12 cellular contexts compared by ENCODE assay signal in genomic region chr5:16735092-16735970, GRCh38.
DNase-seq lines count a peak whose midpoint lies in the region; ATAC-seq and TF ChIP-seq lines count a peak whose summit lies in the region.
"Had no signal": no experiment of that assay in that cellular context is flagged by ENCODE, and none has a peak within 500 bp of the region (broad histone marks: within the 10 kb centered on the region; RNA-seq: fewer than 3 reads in every experiment).

No MANE protein-coding gene starts in this region.

- H3K9ac ChIP-seq in trophoblast cell (ENCODE audit: low read length): no peak overlapping the region
- H3K9ac ChIP-seq: SK-N-SH had no signal

- H3K23ac ChIP-seq in trophoblast cell (ENCODE audit: low read length): no peak overlapping the region

- H3K36me3 Mint-ChIP-seq in WTC11: peaks cover 34% of the 10 kb centered on the region

- H3K36me3 ChIP-seq in HEK293 (ENCODE audit: control insufficient read depth in 2 of 2, insufficient read depth in 1 of 2, low read length in 2 of 2) (no peaks in the 10 kb centered on the region; a peak in 1 of 3 replicates), iPS DF 6.9 (ENCODE audit: control insufficient read depth, insufficient read depth, low read length) (peaks cover 5% of the 10 kb centered on the region; the same call in 1 of the 2 replicates), trophoblast cell (ENCODE audit: control insufficient read depth in 1 of 2, insufficient read depth in 2 of 2, low read length in 2 of 2) (peaks cover 6 to 16% of the 10 kb centered on the region in 2 experiments)

- H3K79me1 ChIP-seq in trophoblast cell (ENCODE audit: low read length): peaks cover 19% of the 10 kb centered on the region

- no CpG with 5 or more reads among the region's 12 CpGs for WGBS in iPS DF 6.9 (ENCODE audit: insufficient coverage, insufficient read length)
- WGBS in trophoblast cell (ENCODE audit: extremely low coverage, insufficient coverage, insufficient read length): no CpG with 5 or more reads among the region's 12 CpGs

- peak overlapping the region; percentile 62 for H2BK120ac ChIP-seq in trophoblast cell (ENCODE audit: insufficient read depth, low read length, poor library complexity)

- H3K14ac ChIP-seq in trophoblast cell (ENCODE audit: low read length): peak overlapping the region; percentile 59

- H3K27ac ChIP-seq in HEK293 (ENCODE audit: extremely low read depth, low read depth, low read length) (peak overlapping the region; percentile 8; the same call in 1 of the 2 replicates), iPS DF 6.9 (ENCODE audit: low read length) (peak overlapping the region; percentile 35), trophoblast cell (ENCODE audit: low read depth, low read length) (peak overlapping the region; percentile 90)

- H3K4me3 ChIP-seq in HEK293 (ENCODE audit: low read depth, low read length) (no peak overlapping the region), iPS DF 6.9 (ENCODE audit: low read length) (peak overlapping the region; percentile 8; the same call in 1 of the 2 replicates), trophoblast cell (ENCODE audit: low read depth, low read length) (no peak overlapping the region)
- H3K4me3 ChIP-seq: GM12878 had no signal

- DNase-seq in WTC11 (ENCODE audit: low spot score): no peak
- DNase-seq in iPS DF 6.9 (ENCODE audit: low read depth, low spot score): no peak
- no peak for DNase-seq in trophoblast cell
- DNase-seq in putamen (ENCODE audit: low spot score): no peak
- no peak for DNase-seq in NCI-H187 treated with DMSO at 0.1 percent for 48 hours (lab: John Stamatoyannopoulos, UW)
- no peak for DNase-seq in inferior parietal cortex (ENCODE audit: extremely low spot score)
- DNase-seq: activated CD4-positive, alpha-beta T cell treated with anti-CD3 and anti-CD28 coated beads, Interleukin-2, amount 10 ng/mL, durations not matched to agents 7 days and 5 days; activated naive CD4-positive, alpha-beta T cell treated with anti-CD3 and anti-CD28 coated beads for 36 hours; SK-N-SH had no signal

- H3K4me3 Mint-ChIP-seq in WTC11: peak overlapping the region; percentile 80
- H3K4me3 Mint-ChIP-seq: activated CD4-positive, alpha-beta T cell treated with anti-CD3 and anti-CD28 coated beads, Interleukin-2, amount 10 ng/mL, durations not matched to agents 7 days and 5 days; activated naive CD4-positive, alpha-beta T cell treated with anti-CD3 and anti-CD28 coated beads for 36 hours had no signal

- peaks cover 70% of the 10 kb centered on the region for H3K4me1 Mint-ChIP-seq in WTC11
- H3K4me1 Mint-ChIP-seq: activated CD4-positive, alpha-beta T cell treated with anti-CD3 and anti-CD28 coated beads, Interleukin-2, amount 10 ng/mL, durations not matched to agents 7 days and 5 days had no signal

- H3K9me3 ChIP-seq in HEK293 (ENCODE audit: control insufficient read depth, insufficient read depth, low read depth, low read length) (no peaks in the 10 kb centered on the region), iPS DF 6.9 (ENCODE audit: control insufficient read depth, insufficient read depth, low read length) (no peaks in the 10 kb centered on the region), trophoblast cell (ENCODE audit: insufficient read depth, low read depth, low read length) (no peaks in the 10 kb centered on the region)
- H3K9me3 ChIP-seq: SK-N-SH had no signal

- H2BK5ac ChIP-seq in trophoblast cell (ENCODE audit: low read depth, low read length, poor library complexity): peak overlapping the region; percentile 90

- peak overlapping the region; percentile 26 for H4K12ac ChIP-seq in trophoblast cell (ENCODE audit: low read depth, low read length)

- TF ChIP-seq CTCF in HEK293 (tag by site-specific recombination; IDR thresholded peaks at IDR 0.05) (no peak), WTC11 (IDR thresholded peaks at IDR 0.05) (no peak)

- H3K18ac ChIP-seq in trophoblast cell (ENCODE audit: low read length): peak overlapping the region; percentile 33

- H3K27ac Mint-ChIP-seq in WTC11: peak overlapping the region; percentile 99
- H3K27ac Mint-ChIP-seq: activated CD4-positive, alpha-beta T cell treated with anti-CD3 and anti-CD28 coated beads, Interleukin-2, amount 10 ng/mL, durations not matched to agents 7 days and 5 days; activated naive CD4-positive, alpha-beta T cell treated with anti-CD3 and anti-CD28 coated beads for 36 hours had no signal

- H3K27me3 Mint-ChIP-seq in WTC11 (ENCODE audit: low read depth): no peaks in the 10 kb centered on the region

- peak overlapping the region; percentile 51 for H3K4me2 ChIP-seq in trophoblast cell (ENCODE audit: low read length)
- H3K4me2 ChIP-seq: SK-N-SH had no signal

- H4K8ac ChIP-seq in trophoblast cell (ENCODE audit: low read depth, low read length): peak overlapping the region; percentile 32

- H3K9me3 Mint-ChIP-seq in WTC11: no peaks in the 10 kb centered on the region
- H3K9me3 Mint-ChIP-seq: activated CD4-positive, alpha-beta T cell treated with anti-CD3 and anti-CD28 coated beads, Interleukin-2, amount 10 ng/mL, durations not matched to agents 7 days and 5 days; activated naive CD4-positive, alpha-beta T cell treated with anti-CD3 and anti-CD28 coated beads for 36 hours had no signal

- H3K4ac ChIP-seq in trophoblast cell (ENCODE audit: low read depth, low read length): peak overlapping the region; percentile 76

- H2BK12ac ChIP-seq in trophoblast cell (ENCODE audit: low read length): peak overlapping the region; percentile 69

- peak overlapping the region; percentile 48 for H2AFZ ChIP-seq in trophoblast cell (ENCODE audit: insufficient read depth, low read length, poor library complexity)

- peaks cover 13% of the 10 kb centered on the region for H3K79me2 ChIP-seq in trophoblast cell (ENCODE audit: control insufficient read depth, insufficient read depth, low read length, poor library complexity)

- H3K4me1 ChIP-seq in HEK293 (ENCODE audit: control insufficient read depth, insufficient read depth, low read length): peaks cover 5% of the 10 kb centered on the region
- H3K4me1 ChIP-seq in iPS DF 6.9 (ENCODE audit: control insufficient read depth, insufficient read depth, low read length): peaks cover 8% of the 10 kb centered on the region; the same call in 1 of the 2 replicates
- peaks cover 23 to 24% of the 10 kb centered on the region in 2 experiments for H3K4me1 ChIP-seq in trophoblast cell (ENCODE audit: control insufficient read depth in 1 of 2, insufficient read depth in 2 of 2, low read length in 2 of 2)

- ATAC-seq in WTC11 (no peak), HG03571 (IDR thresholded peaks at IDR 0.05; ENCODE audit: unreplicated experiment) (no peak)
- ATAC-seq: GM12878 had no signal

- POLR2A ChIA-PET in HEK293 (lab: Yijun Ruan, JAX) (no interaction called here), WTC11 (lab: Charles Lee) (interaction anchor here (0.7 kb wide), 1 partner anchor 17 kb away, joined by 3 read pairs; no protein-coding TSS in a partner anchor)

- H4K91ac ChIP-seq in trophoblast cell (ENCODE audit: low read depth, low read length): peak overlapping the region; percentile 77

- CTCF ChIA-PET in HEK293 (lab: Yijun Ruan, JAX): interaction anchor here (0.5 to 0.7 kb wide), 2 partner anchors 245 to 453 kb away, joined by 4 to 6 read pairs; no protein-coding TSS in a partner anchor
- CTCF ChIA-PET in WTC11 (lab: Charles Lee): interaction anchor here (1.6 to 1.8 kb wide), 2 partner anchors 41 to 44 kb away, joined by 6 read pairs; no protein-coding TSS in a partner anchor

- H3K27me3 ChIP-seq in iPS DF 6.9 (ENCODE audit: control insufficient read depth, insufficient read depth, low read length) (no peaks in the 10 kb centered on the region), trophoblast cell (ENCODE audit: insufficient read depth, low read length) (no peaks in the 10 kb centered on the region)

- H2AK5ac ChIP-seq in trophoblast cell (ENCODE audit: low read length): peak overlapping the region; percentile 6

TF ChIP-seq in HEK293, 187 proteins besides CTCF, POLR2A, EP300 and RAD21:
- no peak for TF ChIP-seq KLF9 (tag by site-specific recombination; IDR thresholded peaks at IDR 0.05; ENCODE audit: low read depth)

TF ChIP-seq in WTC11, 78 proteins besides CTCF, POLR2A, EP300 and RAD21:
- no peak for TF ChIP-seq MYBL2 (CRISPR knock-in tag; IDR thresholded peaks at IDR 0.05)
- TF ChIP-seq, protein P1, sequence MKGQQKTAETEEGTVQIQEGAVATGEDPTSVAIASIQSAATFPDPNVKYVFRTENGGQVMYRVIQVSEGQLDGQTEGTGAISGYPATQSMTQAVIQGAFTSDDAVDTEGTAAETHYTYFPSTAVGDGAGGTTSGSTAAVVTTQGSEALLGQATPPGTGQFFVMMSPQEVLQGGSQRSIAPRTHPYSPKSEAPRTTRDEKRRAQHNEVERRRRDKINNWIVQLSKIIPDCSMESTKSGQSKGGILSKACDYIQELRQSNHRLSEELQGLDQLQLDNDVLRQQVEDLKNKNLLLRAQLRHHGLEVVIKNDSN (CRISPR knock-in tag; IDR thresholded peaks at IDR 0.05): no peak
- no peak for TF ChIP-seq CBFB (CRISPR knock-in tag; IDR thresholded peaks at IDR 0.05; ENCODE audit: low read depth)
- TF ChIP-seq NFATC4 (CRISPR knock-in tag; IDR thresholded peaks at IDR 0.05): no peak
- TF ChIP-seq ZNF121 (CRISPR knock-in tag; IDR thresholded peaks at IDR 0.05): peak; percentile 79
- no peak for TF ChIP-seq SMAD4 (CRISPR knock-in tag; IDR thresholded peaks at IDR 0.05)
- no peak for TF ChIP-seq ERG (CRISPR knock-in tag; IDR thresholded peaks at IDR 0.05)
- TF ChIP-seq KAT7 (CRISPR knock-in tag; IDR thresholded peaks at IDR 0.05; ENCODE audit: borderline replicate concordance): no peak

Comparison
In these comparisons a context has a peak if more than half of its experiments do, and no peak if none do; other contexts are left out.
1. H3K27ac ChIP-seq: peak in every context shown above with its lines; median percentile 90 in trophoblast cell; 35 in iPS DF 6.9; 8 in HEK293.
2. Of the 8 proteins assayed by ChIP-seq in both HEK293 and WTC11: peak only in HEK293: none; only in WTC11: ZNF121; in both: none; in neither: 7.